1 cellular context compared by ENCODE assay signal in genomic region chr1:23407036-23407630, GRCh38.
TF ChIP-seq lines count a peak whose summit lies in the region.

No MANE protein-coding gene starts in this region.

TF ChIP-seq in HepG2, 621 proteins besides CTCF, POLR2A, EP300 and RAD21:
- TF ChIP-seq ATF7 (IDR thresholded peaks at IDR 0.05) (peak; percentile 44; the same call in 1 of the 2 replicates), ATF7 (CRISPR knock-in tag; IDR thresholded peaks at IDR 0.05) (no peak)
- TF ChIP-seq, protein P1, sequence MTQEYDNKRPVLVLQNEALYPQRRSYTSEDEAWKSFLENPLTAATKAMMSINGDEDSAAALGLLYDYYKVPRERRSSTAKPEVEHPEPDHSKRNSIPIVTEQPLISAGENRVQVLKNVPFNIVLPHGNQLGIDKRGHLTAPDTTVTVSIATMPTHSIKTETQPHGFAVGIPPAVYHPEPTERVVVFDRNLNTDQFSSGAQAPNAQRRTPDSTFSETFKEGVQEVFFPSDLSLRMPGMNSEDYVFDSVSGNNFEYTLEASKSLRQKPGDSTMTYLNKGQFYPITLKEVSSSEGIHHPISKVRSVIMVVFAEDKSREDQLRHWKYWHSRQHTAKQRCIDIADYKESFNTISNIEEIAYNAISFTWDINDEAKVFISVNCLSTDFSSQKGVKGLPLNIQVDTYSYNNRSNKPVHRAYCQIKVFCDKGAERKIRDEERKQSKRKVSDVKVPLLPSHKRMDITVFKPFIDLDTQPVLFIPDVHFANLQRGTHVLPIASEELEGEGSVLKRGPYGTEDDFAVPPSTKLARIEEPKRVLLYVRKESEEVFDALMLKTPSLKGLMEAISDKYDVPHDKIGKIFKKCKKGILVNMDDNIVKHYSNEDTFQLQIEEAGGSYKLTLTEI (CRISPR knock-in tag; conservative IDR thresholded peaks at IDR 0.05) = no peak
